1 cellular context compared by ENCODE assay signal in genomic region chr15:89003865-89004725, GRCh38.
TF ChIP-seq lines count a peak whose summit lies in the region.

No MANE protein-coding gene starts in this region.

TF ChIP-seq in K562, 482 proteins besides CTCF, POLR2A, EP300 and RAD21 (continued from another document and continues in another):
- no peak for TF ChIP-seq TCF15 (CRISPR knock-in tag; IDR thresholded peaks at IDR 0.05)
- TF ChIP-seq, protein P1, sequence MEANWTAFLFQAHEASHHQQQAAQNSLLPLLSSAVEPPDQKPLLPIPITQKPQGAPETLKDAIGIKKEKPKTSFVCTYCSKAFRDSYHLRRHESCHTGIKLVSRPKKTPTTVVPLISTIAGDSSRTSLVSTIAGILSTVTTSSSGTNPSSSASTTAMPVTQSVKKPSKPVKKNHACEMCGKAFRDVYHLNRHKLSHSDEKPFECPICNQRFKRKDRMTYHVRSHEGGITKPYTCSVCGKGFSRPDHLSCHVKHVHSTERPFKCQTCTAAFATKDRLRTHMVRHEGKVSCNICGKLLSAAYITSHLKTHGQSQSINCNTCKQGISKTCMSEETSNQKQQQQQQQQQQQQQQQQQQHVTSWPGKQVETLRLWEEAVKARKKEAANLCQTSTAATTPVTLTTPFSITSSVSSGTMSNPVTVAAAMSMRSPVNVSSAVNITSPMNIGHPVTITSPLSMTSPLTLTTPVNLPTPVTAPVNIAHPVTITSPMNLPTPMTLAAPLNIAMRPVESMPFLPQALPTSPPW (CRISPR knock-in tag; IDR thresholded peaks at IDR 0.05) = no peak
- no peak for TF ChIP-seq CBX5 (IDR thresholded peaks at IDR 0.05; ENCODE audit: borderline replicate concordance, low read depth)
- TF ChIP-seq, protein P2, sequence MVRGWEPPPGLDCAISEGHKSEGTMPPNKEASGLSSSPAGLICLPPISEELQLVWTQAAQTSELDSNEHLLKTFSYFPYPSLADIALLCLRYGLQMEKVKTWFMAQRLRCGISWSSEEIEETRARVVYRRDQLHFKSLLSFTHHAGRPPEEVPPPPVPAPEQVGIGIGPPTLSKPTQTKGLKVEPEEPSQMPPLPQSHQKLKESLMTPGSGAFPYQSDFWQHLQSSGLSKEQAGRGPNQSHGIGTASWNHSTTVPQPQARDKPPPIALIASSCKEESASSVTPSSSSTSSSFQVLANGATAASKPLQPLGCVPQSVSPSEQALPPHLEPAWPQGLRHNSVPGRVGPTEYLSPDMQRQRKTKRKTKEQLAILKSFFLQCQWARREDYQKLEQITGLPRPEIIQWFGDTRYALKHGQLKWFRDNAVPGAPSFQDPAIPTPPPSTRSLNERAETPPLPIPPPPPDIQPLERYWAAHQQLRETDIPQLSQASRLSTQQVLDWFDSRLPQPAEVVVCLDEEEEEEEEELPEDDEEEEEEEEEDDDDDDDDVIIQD (CRISPR knock-in tag; IDR thresholded peaks at IDR 0.05) = no peak
- TF ChIP-seq PPARD (CRISPR knock-in tag; IDR thresholded peaks at IDR 0.05) = no peak
- TF ChIP-seq, protein P3, sequence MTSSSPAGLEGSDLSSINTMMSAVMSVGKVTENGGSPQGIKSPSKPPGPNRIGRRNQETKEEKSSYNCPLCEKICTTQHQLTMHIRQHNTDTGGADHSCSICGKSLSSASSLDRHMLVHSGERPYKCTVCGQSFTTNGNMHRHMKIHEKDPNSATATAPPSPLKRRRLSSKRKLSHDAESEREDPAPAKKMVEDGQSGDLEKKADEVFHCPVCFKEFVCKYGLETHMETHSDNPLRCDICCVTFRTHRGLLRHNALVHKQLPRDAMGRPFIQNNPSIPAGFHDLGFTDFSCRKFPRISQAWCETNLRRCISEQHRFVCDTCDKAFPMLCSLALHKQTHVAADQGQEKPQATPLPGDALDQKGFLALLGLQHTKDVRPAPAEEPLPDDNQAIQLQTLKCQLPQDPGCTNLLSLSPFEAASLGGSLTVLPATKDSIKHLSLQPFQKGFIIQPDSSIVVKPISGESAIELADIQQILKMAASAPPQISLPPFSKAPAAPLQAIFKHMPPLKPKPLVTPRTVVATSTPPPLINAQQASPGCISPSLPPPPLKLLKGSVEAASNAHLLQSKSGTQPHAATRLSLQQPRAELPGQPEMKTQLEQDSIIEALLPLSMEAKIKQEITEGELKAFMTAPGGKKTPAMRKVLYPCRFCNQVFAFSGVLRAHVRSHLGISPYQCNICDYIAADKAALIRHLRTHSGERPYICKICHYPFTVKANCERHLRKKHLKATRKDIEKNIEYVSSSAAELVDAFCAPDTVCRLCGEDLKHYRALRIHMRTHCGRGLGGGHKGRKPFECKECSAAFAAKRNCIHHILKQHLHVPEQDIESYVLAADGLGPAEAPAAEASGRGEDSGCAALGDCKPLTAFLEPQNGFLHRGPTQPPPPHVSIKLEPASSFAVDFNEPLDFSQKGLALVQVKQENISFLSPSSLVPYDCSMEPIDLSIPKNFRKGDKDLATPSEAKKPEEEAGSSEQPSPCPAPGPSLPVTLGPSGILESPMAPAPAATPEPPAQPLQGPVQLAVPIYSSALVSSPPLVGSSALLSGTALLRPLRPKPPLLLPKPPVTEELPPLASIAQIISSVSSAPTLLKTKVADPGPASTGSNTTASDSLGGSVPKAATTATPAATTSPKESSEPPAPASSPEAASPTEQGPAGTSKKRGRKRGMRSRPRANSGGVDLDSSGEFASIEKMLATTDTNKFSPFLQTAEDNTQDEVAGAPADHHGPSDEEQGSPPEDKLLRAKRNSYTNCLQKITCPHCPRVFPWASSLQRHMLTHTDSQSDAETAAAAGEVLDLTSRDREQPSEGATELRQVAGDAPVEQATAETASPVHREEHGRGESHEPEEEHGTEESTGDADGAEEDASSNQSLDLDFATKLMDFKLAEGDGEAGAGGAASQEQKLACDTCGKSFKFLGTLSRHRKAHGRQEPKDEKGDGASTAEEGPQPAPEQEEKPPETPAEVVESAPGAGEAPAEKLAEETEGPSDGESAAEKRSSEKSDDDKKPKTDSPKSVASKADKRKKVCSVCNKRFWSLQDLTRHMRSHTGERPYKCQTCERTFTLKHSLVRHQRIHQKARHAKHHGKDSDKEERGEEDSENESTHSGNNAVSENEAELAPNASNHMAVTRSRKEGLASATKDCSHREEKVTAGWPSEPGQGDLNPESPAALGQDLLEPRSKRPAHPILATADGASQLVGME (CRISPR knock-in tag; IDR thresholded peaks at IDR 0.05) = no peak
- TF ChIP-seq ERF (CRISPR knock-in tag; IDR thresholded peaks at IDR 0.05) = no peak
- TF ChIP-seq, protein P4, sequence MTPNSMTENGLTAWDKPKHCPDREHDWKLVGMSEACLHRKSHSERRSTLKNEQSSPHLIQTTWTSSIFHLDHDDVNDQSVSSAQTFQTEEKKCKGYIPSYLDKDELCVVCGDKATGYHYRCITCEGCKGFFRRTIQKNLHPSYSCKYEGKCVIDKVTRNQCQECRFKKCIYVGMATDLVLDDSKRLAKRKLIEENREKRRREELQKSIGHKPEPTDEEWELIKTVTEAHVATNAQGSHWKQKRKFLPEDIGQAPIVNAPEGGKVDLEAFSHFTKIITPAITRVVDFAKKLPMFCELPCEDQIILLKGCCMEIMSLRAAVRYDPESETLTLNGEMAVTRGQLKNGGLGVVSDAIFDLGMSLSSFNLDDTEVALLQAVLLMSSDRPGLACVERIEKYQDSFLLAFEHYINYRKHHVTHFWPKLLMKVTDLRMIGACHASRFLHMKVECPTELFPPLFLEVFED (CRISPR knock-in tag; conservative IDR thresholded peaks at IDR 0.05) = 0 out of 2 replicates have a peak, but pooled peaks have one; percentile 5
- 0 out of 2 replicates have a peak, but pooled peaks have one; percentile 48 for TF ChIP-seq SMC3 (conservative IDR thresholded peaks at IDR 0.05; ENCODE audit: insufficient read depth, low read depth, low read length)
- TF ChIP-seq FUS (optimal IDR thresholded peaks at IDR 0.05; ENCODE audit: low read depth, low read length) = no peak
- TF ChIP-seq KDM4B (IDR thresholded peaks at IDR 0.05; ENCODE audit: borderline replicate concordance in 2 of 2, low read depth in 1 of 2) = no peak
- no peak for TF ChIP-seq XRCC4 (IDR thresholded peaks at IDR 0.05; ENCODE audit: extremely low read depth, insufficient read depth, insufficient read length)
- TF ChIP-seq PYGO2 (tag; IDR thresholded peaks at IDR 0.05) = no peak
- no peak for TF ChIP-seq CTCFL (IDR thresholded peaks at IDR 0.05; ENCODE audit: borderline replicate concordance, insufficient read depth, low read depth, low read length, poor library complexity, severe bottlenecking)
- no peak for TF ChIP-seq ZNF583 (CRISPR knock-in tag; IDR thresholded peaks at IDR 0.05)
- TF ChIP-seq, protein P5, sequence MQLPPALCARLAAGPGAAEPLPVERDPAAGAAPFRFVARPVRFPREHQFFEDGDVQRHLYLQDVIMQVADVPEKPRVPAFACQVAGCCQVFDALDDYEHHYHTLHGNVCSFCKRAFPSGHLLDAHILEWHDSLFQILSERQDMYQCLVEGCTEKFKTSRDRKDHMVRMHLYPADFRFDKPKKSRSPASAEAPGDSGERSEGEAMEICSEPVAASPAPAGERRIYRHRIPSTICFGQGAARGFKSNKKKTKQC (CRISPR knock-in tag; IDR thresholded peaks at IDR 0.05) = no peak
- TF ChIP-seq RCOR1 (IDR thresholded peaks at IDR 0.05; ENCODE audit: borderline replicate concordance in 1 of 2, low read depth in 2 of 2, low read length in 2 of 2) = peak in 1 of 2 experiments; percentile 71; a peak in 1 of 4 replicates
- no peak for TF ChIP-seq ZNF232 (CRISPR knock-in tag; IDR thresholded peaks at IDR 0.05)
- TF ChIP-seq CREB3L1 (IDR thresholded peaks at IDR 0.05; ENCODE audit: borderline replicate concordance, low read depth) = no peak
- TF ChIP-seq NR2C2 (CRISPR knock-in tag; IDR thresholded peaks at IDR 0.05) = no peak
- TF ChIP-seq NR2C2 (tag; IDR thresholded peaks at IDR 0.05) = no peak
- TF ChIP-seq SIN3A (IDR thresholded peaks at IDR 0.05; ENCODE audit: borderline replicate concordance in 2 of 2, control insufficient read depth in 1 of 2, low read depth in 2 of 2, low read length in 2 of 2) = no peak
- no peak for TF ChIP-seq ETV5 (CRISPR knock-in tag; IDR thresholded peaks at IDR 0.05; ENCODE audit: low read depth)
- no peak for TF ChIP-seq FOXP4 (CRISPR knock-in tag; IDR thresholded peaks at IDR 0.05; ENCODE audit: borderline replicate concordance)
- no peak for TF ChIP-seq ZNF277 (CRISPR knock-in tag; IDR thresholded peaks at IDR 0.05; ENCODE audit: borderline replicate concordance)
- no peak for TF ChIP-seq ZNF445 (CRISPR knock-in tag; IDR thresholded peaks at IDR 0.05; ENCODE audit: low read depth)
- no peak for TF ChIP-seq PATZ1 (CRISPR knock-in tag; IDR thresholded peaks at IDR 0.05; ENCODE audit: borderline replicate concordance)
- TF ChIP-seq CBX3 (IDR thresholded peaks at IDR 0.05; ENCODE audit: borderline replicate concordance in 1 of 2, low read length in 2 of 2) = no peak
- TF ChIP-seq ELK3 (CRISPR knock-in tag; IDR thresholded peaks at IDR 0.05) = no peak
- TF ChIP-seq ZNF764 (CRISPR knock-in tag; IDR thresholded peaks at IDR 0.05; ENCODE audit: low read depth) = no peak
- TF ChIP-seq ZNF354B (CRISPR knock-in tag; IDR thresholded peaks at IDR 0.05) = no peak
- TF ChIP-seq ZNF224 (CRISPR knock-in tag; IDR thresholded peaks at IDR 0.05) = no peak
- no peak for TF ChIP-seq RBM25 (IDR thresholded peaks at IDR 0.05; ENCODE audit: low read depth, low read length, severe bottlenecking)
- TF ChIP-seq ZNF584 (CRISPR knock-in tag; IDR thresholded peaks at IDR 0.05; ENCODE audit: low read depth) = no peak
